Comparison of ENCODE assay signal across 32 cellular contexts in the genomic region with DNA sequence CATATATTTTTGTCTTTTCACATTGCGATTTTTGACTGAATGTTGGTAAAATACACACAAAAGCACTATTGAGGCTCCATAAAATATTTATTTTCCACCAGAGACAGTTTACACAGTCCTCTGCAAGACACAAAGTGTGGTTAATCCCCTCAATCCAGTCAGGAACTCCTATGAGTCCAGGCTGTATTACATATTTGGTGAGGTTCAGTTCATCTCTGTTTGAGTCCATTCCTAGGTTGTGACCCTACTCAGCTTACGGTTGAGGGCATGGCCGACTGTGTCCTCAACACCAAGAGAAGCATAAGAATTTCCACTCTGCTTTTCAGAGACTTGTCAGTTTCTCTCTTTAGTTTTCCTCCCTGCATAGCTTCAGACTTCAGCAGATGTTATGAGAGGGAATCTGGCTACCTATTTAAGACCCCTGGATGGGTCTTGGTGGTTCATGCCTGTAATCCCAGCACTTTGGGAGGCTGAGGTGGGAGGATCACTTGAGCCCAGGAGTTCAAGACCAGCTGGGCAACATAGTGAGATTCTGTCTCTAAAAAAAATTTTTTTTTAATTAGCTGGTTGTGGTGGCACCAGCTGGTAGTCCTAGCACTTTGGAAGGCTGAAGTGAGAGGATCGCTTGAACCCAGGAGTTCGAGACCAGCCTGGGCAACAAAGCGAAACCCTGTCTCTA.
"Had no signal": no experiment of that assay in that cellular context is flagged by ENCODE, and none has a peak within 500 bp of the region (broad histone marks: within the 10 kb centered on the region; RNA-seq: fewer than 3 reads in every experiment).

No MANE protein-coding gene starts in this region.

- H3K4me1 Mint-ChIP-seq: activated B cell treated with CpG ODN at 0.5 μM for 24 hours; activated T-helper 17 cell treated with anti-CD3 and anti-CD28 coated beads, Interleukin-2, amount 50 U/mL, for 72 hours; central memory CD8-positive, alpha-beta T cell had no signal

- H3K9me3 Mint-ChIP-seq: activated B cell treated with CpG ODN at 0.5 μM for 24 hours; activated CD8-positive, alpha-beta T cell treated with anti-CD3 and anti-CD28 coated beads for 36 hours; activated T-cell treated with anti-CD3 and anti-CD28 coated beads, Interleukin-2, amount 50 U/mL, for 4 hours; activated T-helper 17 cell treated with anti-CD3 and anti-CD28 coated beads, Interleukin-2, amount 50 U/mL, for 72 hours; central memory CD8-positive, alpha-beta T cell; dendritic cell treated with granulocyte-macrophage colony-stimulating factor and Interleukin-4, amounts not matched to agents 40 ng/mL and 50 ng/mL, for 4 days; endodermal cell; T-helper 2 cell treated with Interferon-gamma antibody and Interleukin-4, amounts not matched to agents 5 μg/mL and 100 μg/mL, for 36 hours had no signal

- H3K36me3 ChIP-seq: brain microvascular endothelial cell, WERI-Rb-1 had no signal

- FAIRE-seq: astrocyte, frontal cortex had no signal

- H3K27me3 ChIP-seq: brain microvascular endothelial cell had no signal

- H3K36me3 Mint-ChIP-seq: activated naive CD8-positive, alpha-beta T cell had no signal

- H3K4me3 ChIP-seq: coronary artery, dorsolateral prefrontal cortex had no signal

- H3K27ac Mint-ChIP-seq: activated B cell treated with CpG ODN at 0.5 μM for 24 hours; activated CD8-positive, alpha-beta T cell treated with anti-CD3 and anti-CD28 coated beads for 36 hours; activated naive CD8-positive, alpha-beta T cell; activated T-helper 17 cell treated with anti-CD3 and anti-CD28 coated beads, Interleukin-2, amount 50 U/mL, for 72 hours; dendritic cell treated with granulocyte-macrophage colony-stimulating factor and Interleukin-4, amounts not matched to agents 40 ng/mL and 50 ng/mL, for 4 days; endodermal cell; T-helper 17 cell; T-helper 2 cell treated with Interferon-gamma antibody and Interleukin-4, amounts not matched to agents 5 μg/mL and 100 μg/mL, for 36 hours had no signal

- ATAC-seq: activated CD4-positive, CD25-positive, alpha-beta regulatory T cell treated with anti-CD3 and anti-CD28 coated beads, Interleukin-2, amount 50 U/mL, for 24 hours; activated CD8-positive, alpha-beta T cell treated with anti-CD3 and anti-CD28 coated beads for 36 hours; activated T-cell treated with anti-CD3 and anti-CD28 coated beads, Interleukin-2, amount 50 U/mL, for 4 hours; activated T-helper 17 cell treated with anti-CD3 and anti-CD28 coated beads, Interleukin-2, amount 50 U/mL, for 72 hours; esophagus mucosa; T-helper 17 cell had no signal

- DNase-seq: activated B cell treated with CpG ODN at 0.5 μM for 24 hours; activated CD4-positive, alpha-beta T cell treated with anti-CD3 and anti-CD28 coated beads for 48 hours; activated CD4-positive, alpha-beta T cell treated with anti-CD3 and anti-CD28 coated beads, Interleukin-2, amount 50 U/mL, for 1 hour; activated CD4-positive, alpha-beta T cell treated with anti-CD3 and anti-CD28 coated beads, Interleukin-2, amount 50 U/mL, for 48 hours; activated CD8-positive, alpha-beta memory T cell treated with anti-CD3 and anti-CD28 coated beads for 24 hours; activated CD8-positive, alpha-beta T cell treated with anti-CD3 and anti-CD28 coated beads for 36 hours; activated effector memory CD4-positive, alpha-beta T cell treated with Interleukin-2 at 50 U/mL for 16 hours; activated gamma-delta T cell treated with Interleukin-2 at 50 U/mL for 16 hours; activated naive CD4-positive, alpha-beta T cell treated with anti-CD3 and anti-CD28 coated beads, Interleukin-2, amount 50 U/mL, for 16 hours; activated naive CD4-positive, alpha-beta T cell treated with Interleukin-2 at 50 U/mL for 16 hours; activated T-cell treated with anti-CD3 and anti-CD28 coated beads, Interleukin-2, amount 50 U/mL, for 4 hours; amniotic stem cell; anterior cingulate cortex; brain microvascular endothelial cell; dorsolateral prefrontal cortex; effector memory CD4-positive, alpha-beta T cell; endodermal cell; foreskin fibroblast; head of caudate nucleus; T-helper 17 cell; T1000; WERI-Rb-1 had no signal

- H3K27ac ChIP-seq: brain microvascular endothelial cell, coronary artery, dorsolateral prefrontal cortex, WERI-Rb-1 had no signal

- H3K4me3 Mint-ChIP-seq: activated B cell treated with CpG ODN at 0.5 μM for 24 hours; activated CD8-positive, alpha-beta T cell treated with anti-CD3 and anti-CD28 coated beads for 36 hours; activated naive CD8-positive, alpha-beta T cell; activated T-cell treated with anti-CD3 and anti-CD28 coated beads, Interleukin-2, amount 50 U/mL, for 4 hours; activated T-helper 17 cell treated with anti-CD3 and anti-CD28 coated beads, Interleukin-2, amount 50 U/mL, for 72 hours; central memory CD8-positive, alpha-beta T cell; dendritic cell treated with granulocyte-macrophage colony-stimulating factor and Interleukin-4, amounts not matched to agents 40 ng/mL and 50 ng/mL, for 4 days; endodermal cell; T-helper 17 cell; T-helper 2 cell treated with Interferon-gamma antibody and Interleukin-4, amounts not matched to agents 5 μg/mL and 100 μg/mL, for 36 hours had no signal
